Comparison of ENCODE assay signal across 1 cellular context in genomic region chr10:49754951-49755350, GRCh38. TPM values are rescaled to one million over a fixed set of nuclear protein-coding genes. Genes with fewer than 3 reads are reported as not detected.
"Had no signal": no experiment of that assay in that cellular context is flagged by ENCODE, and none has a peak within 500 bp of the region (broad histone marks: within the 10 kb centered on the region; RNA-seq: fewer than 3 reads in every experiment).

No MANE protein-coding gene starts in this region.

RNA-seq across cellular contexts. Expression of gene OGDHL, which starts 7.2 kb away (rescaled TPM):
- total RNA-seq: GM23248 had no signal
